ENCODE assay signal across 1 cellular context in the genomic region with DNA sequence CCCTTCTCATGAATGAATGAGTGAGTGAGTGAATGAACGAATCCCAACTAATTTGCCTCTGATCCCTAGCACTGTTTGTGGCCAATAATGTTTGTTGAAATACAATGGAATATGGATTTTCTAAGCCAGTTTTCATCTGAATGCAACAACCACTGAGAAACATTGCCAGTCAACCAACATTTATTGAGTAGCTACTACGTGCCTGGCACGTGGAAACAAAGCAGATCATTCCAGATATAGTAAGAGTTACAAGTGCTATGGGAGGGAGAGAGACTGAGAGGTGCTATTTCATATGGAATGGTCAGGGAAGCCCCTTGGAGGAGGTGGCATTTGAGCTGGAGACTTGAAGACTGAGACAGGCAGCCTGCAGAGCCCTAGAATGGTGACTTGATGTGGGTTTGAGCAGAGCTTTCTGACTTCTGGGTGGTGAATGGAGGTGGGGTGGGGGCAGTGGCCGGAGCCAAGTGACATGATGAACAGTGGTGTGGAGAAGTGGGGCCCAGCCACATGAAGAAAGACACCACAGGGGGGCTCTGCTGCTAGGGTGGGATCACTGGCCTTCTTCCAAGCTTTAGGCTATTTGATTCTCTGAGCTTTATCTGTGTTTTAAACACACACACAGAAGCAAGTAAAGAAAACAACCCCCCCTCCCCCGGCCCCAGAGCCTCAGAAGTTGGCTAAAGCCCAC.
TF ChIP-seq lines count a peak whose summit lies in the region.

No MANE protein-coding gene starts in this region.

TF ChIP-seq in K562, 482 proteins besides CTCF, POLR2A, EP300 and RAD21 (continued from another document):
- no peak for TF ChIP-seq ZBTB49 (CRISPR knock-in tag; IDR thresholded peaks at IDR 0.05; ENCODE audit: borderline replicate concordance)
- TF ChIP-seq TEAD2 (tag; IDR thresholded peaks at IDR 0.05) = no peak
- 0 out of 2 replicates have a peak, but pooled peaks have one; percentile 44 for TF ChIP-seq NFIC (IDR thresholded peaks at IDR 0.05)
- TF ChIP-seq BCOR (IDR thresholded peaks at IDR 0.05) = peak; percentile 32; the same call in 1 of the 2 replicates
- TF ChIP-seq, protein P1, sequence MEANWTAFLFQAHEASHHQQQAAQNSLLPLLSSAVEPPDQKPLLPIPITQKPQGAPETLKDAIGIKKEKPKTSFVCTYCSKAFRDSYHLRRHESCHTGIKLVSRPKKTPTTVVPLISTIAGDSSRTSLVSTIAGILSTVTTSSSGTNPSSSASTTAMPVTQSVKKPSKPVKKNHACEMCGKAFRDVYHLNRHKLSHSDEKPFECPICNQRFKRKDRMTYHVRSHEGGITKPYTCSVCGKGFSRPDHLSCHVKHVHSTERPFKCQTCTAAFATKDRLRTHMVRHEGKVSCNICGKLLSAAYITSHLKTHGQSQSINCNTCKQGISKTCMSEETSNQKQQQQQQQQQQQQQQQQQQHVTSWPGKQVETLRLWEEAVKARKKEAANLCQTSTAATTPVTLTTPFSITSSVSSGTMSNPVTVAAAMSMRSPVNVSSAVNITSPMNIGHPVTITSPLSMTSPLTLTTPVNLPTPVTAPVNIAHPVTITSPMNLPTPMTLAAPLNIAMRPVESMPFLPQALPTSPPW (CRISPR knock-in tag; IDR thresholded peaks at IDR 0.05) = peak; percentile 17; the same call in 1 of the 2 replicates
- TF ChIP-seq AFF4 (CRISPR knock-in tag; IDR thresholded peaks at IDR 0.05) = no peak
- TF ChIP-seq SNAPC5 (CRISPR knock-in tag; IDR thresholded peaks at IDR 0.05) = no peak
- TF ChIP-seq, protein P2, sequence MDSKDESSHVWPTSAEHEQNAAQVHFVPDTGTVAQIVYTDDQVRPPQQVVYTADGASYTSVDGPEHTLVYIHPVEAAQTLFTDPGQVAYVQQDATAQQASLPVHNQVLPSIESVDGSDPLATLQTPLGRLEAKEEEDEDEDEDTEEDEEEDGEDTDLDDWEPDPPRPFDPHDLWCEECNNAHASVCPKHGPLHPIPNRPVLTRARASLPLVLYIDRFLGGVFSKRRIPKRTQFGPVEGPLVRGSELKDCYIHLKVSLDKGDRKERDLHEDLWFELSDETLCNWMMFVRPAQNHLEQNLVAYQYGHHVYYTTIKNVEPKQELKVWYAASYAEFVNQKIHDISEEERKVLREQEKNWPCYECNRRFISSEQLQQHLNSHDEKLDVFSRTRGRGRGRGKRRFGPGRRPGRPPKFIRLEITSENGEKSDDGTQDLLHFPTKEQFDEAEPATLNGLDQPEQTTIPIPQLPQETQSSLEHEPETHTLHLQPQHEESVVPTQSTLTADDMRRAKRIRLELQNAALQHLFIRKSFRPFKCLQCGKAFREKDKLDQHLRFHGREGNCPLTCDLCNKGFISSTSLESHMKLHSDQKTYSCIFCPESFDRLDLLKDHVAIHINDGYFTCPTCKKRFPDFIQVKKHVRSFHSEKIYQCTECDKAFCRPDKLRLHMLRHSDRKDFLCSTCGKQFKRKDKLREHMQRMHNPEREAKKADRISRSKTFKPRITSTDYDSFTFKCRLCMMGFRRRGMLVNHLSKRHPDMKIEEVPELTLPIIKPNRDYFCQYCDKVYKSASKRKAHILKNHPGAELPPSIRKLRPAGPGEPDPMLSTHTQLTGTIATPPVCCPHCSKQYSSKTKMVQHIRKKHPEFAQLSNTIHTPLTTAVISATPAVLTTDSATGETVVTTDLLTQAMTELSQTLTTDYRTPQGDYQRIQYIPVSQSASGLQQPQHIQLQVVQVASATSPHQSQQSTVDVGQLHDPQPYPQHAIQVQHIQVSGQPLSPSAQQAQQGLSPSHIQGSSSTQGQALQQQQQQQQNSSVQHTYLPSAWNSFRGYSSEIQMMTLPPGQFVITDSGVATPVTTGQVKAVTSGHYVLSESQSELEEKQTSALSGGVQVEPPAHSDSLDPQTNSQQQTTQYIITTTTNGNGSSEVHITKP (IDR thresholded peaks at IDR 0.05; ENCODE audit: partially characterized antibody) = peak; percentile 68
